ENCODE assay signal across 27 cellular contexts in the genomic region with DNA sequence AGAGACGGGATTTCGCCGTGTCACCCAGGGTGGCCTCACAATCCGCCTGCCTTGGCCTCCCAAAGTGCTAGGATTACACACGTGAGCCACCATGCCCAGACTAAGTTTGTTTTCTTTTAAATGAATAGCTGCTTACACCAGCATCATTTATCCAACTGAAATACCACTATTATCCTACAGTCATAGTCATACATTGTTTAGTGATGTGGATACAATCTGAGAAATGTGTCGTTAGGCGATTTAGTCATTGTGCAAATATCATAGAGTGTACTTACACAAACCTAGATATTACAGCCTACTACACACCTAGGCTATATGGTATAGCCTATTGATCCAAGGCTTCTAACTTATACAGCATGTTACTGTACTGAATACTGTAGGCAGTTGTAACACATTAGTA.
"Had no signal": no experiment of that assay in that cellular context is flagged by ENCODE, and none has a peak within 500 bp of the region (broad histone marks: within the 10 kb centered on the region; RNA-seq: fewer than 3 reads in every experiment).

No MANE protein-coding gene starts in this region.

- H3K4me3 Mint-ChIP-seq: activated CD8-positive, alpha-beta T cell treated with anti-CD3 and anti-CD28 coated beads for 36 hours; activated T-cell treated with anti-CD3 and anti-CD28 coated beads, Interleukin-2, amount 50 U/mL, for 72 hours; mesothelial cell of epicardium; naive thymus-derived CD4-positive, alpha-beta T cell; stimulated activated memory B cell treated with anti-CD40 and anti-IgM and Interleukin-4, amounts not matched to agents 10 μg/mL and 1 μg/mL and 100 μg/mL, for 72 hours; stimulated activated naive CD8-positive, alpha-beta T cell treated with anti-CD3 and anti-CD28 coated beads, Interleukin-15, amount 100 ng/mL, for 72 hours had no signal

- H3K27me3 ChIP-seq: ascending aorta, dorsolateral prefrontal cortex, gastroesophageal sphincter, pancreas, tibial artery, upper lobe of right lung had no signal

- H3K4me3 ChIP-seq: ascending aorta, dorsolateral prefrontal cortex, gastroesophageal sphincter, pancreas, prostate gland, skin epidermis, tibial artery, upper lobe of right lung had no signal

- H3K9me3 Mint-ChIP-seq: activated CD8-positive, alpha-beta T cell treated with anti-CD3 and anti-CD28 coated beads for 36 hours; activated naive CD4-positive, alpha-beta T cell treated with anti-CD3 and anti-CD28 coated beads, Interleukin-2, amount 50 U/mL, for 72 hours; activated T-cell treated with anti-CD3 and anti-CD28 coated beads, Interleukin-2, amount 50 U/mL, for 72 hours; mesothelial cell of epicardium; naive thymus-derived CD4-positive, alpha-beta T cell; stimulated activated memory B cell treated with anti-CD40 and anti-IgM and Interleukin-4, amounts not matched to agents 10 μg/mL and 1 μg/mL and 100 μg/mL, for 72 hours; stimulated activated naive CD8-positive, alpha-beta T cell treated with anti-CD3 and anti-CD28 coated beads, Interleukin-15, amount 100 ng/mL, for 72 hours had no signal

- DNase-seq: activated CD4-positive, alpha-beta T cell treated with anti-CD3 and anti-CD28 coated beads, Interleukin-2, amount 50 U/mL, for 1 hour; activated CD4-positive, CD25-positive, alpha-beta regulatory T cell treated with anti-CD3 and anti-CD28 coated beads, Interleukin-2, amount 50 U/mL, for 72 hours; activated CD8-positive, alpha-beta T cell treated with anti-CD3 and anti-CD28 coated beads for 36 hours; activated naive CD4-positive, alpha-beta T cell; activated T-cell treated with anti-CD3 and anti-CD28 coated beads, Interleukin-2, amount 50 U/mL, for 72 hours; dorsolateral prefrontal cortex; effector memory CD4-positive, alpha-beta T cell; head of caudate nucleus; hippocampal formation; left cardiac atrium; naive thymus-derived CD4-positive, alpha-beta T cell; pancreas; retina; stimulated activated CD4-positive, alpha-beta T cell treated with anti-CD3 and anti-CD28 coated beads, Interleukin-4, amount 100 ng/mL, for 24 hours; stimulated activated CD8-positive, alpha-beta memory T cell treated with anti-CD3 and anti-CD28 coated beads, Interleukin-4, amount 100 ng/mL, for 48 hours; stimulated activated naive CD8-positive, alpha-beta T cell treated with anti-CD3 and anti-CD28 coated beads, Interleukin-15, amount 100 ng/mL, for 72 hours; T-helper 9 cell; tibial artery; upper lobe of right lung had no signal

- H3K27ac Mint-ChIP-seq: activated CD8-positive, alpha-beta T cell treated with anti-CD3 and anti-CD28 coated beads for 36 hours; activated naive CD4-positive, alpha-beta T cell treated with anti-CD3 and anti-CD28 coated beads, Interleukin-2, amount 50 U/mL, for 72 hours; mesothelial cell of epicardium; stimulated activated memory B cell treated with anti-CD40 and anti-IgM and Interleukin-4, amounts not matched to agents 10 μg/mL and 1 μg/mL and 100 μg/mL, for 72 hours had no signal

- H3K27ac ChIP-seq: ascending aorta, dorsolateral prefrontal cortex, gastroesophageal sphincter, pancreas, prostate gland, skin epidermis, tibial artery, upper lobe of right lung had no signal

- ATAC-seq: activated CD8-positive, alpha-beta T cell treated with anti-CD3 and anti-CD28 coated beads for 36 hours; activated T-cell treated with anti-CD3 and anti-CD28 coated beads, Interleukin-2, amount 50 U/mL, for 72 hours; gastroesophageal sphincter; left cardiac atrium; naive thymus-derived CD4-positive, alpha-beta T cell; pancreas; sciatic nerve; stimulated activated memory B cell treated with anti-CD40 and anti-IgM and Interleukin-4, amounts not matched to agents 10 μg/mL and 1 μg/mL and 100 μg/mL, for 72 hours; stimulated activated naive CD8-positive, alpha-beta T cell treated with anti-CD3 and anti-CD28 coated beads, Interleukin-15, amount 100 ng/mL, for 72 hours; upper lobe of right lung had no signal

- H3K27me3 Mint-ChIP-seq: activated CD8-positive, alpha-beta T cell treated with anti-CD3 and anti-CD28 coated beads for 36 hours; naive thymus-derived CD4-positive, alpha-beta T cell; stimulated activated memory B cell treated with anti-CD40 and anti-IgM and Interleukin-4, amounts not matched to agents 10 μg/mL and 1 μg/mL and 100 μg/mL, for 72 hours; stimulated activated naive CD8-positive, alpha-beta T cell treated with anti-CD3 and anti-CD28 coated beads, Interleukin-15, amount 100 ng/mL, for 72 hours had no signal

- H3K36me3 ChIP-seq: prostate gland had no signal

- H3K9me3 ChIP-seq: ascending aorta, gastroesophageal sphincter, pancreas, prostate gland, tibial artery, upper lobe of right lung had no signal
